In the genomic region with DNA sequence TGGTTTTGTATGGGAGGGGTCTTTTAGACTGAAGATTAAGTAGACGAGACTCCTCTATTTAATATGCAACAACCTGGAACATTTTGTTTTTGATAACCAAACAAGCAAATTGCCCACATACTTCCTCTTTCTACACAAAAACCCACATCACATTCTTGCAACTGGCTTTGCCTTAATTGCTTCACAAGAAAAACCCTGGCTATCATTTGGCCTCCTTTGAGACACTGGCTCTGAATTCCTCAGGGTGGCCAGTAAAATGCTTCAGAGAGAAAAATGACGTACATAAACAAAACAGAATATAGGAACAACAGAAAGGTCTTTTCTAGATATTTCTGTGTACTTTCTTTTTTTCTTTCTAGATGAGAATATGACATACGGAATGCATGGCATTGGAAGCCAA, we compare ENCODE assay signal across 12 cellular contexts.
A peak's percentile ranks its signal among the peaks of the same experiment; 100 is the strongest.
DNase-seq lines count a peak whose midpoint lies in the region; ATAC-seq, FAIRE-seq and TF ChIP-seq lines count a peak whose summit lies in the region.
"Had no signal": no experiment of that assay in that cellular context is flagged by ENCODE, and none has a peak within 500 bp of the region (broad histone marks: within the 10 kb centered on the region; RNA-seq: fewer than 3 reads in every experiment).

No MANE protein-coding gene starts in this region.

- POLR2A ChIA-PET in HepG2 (lab: Yijun Ruan, JAX) (no interaction called here), WTC11 (lab: Charles Lee) (no interaction called here)

- TF ChIP-seq CTCF in liver (IDR thresholded peaks at IDR 0.05; ENCODE audit: low read depth, low read length, missing input control): no peak
- TF ChIP-seq CTCF in HepG2 (CRISPR knock-in tag; IDR thresholded peaks at IDR 0.05): no peak
- TF ChIP-seq CTCF in astrocyte of the spinal cord (IDR thresholded peaks at IDR 0.05; ENCODE audit: low read depth, low read length): no peak
- TF ChIP-seq CTCF in WTC11 (IDR thresholded peaks at IDR 0.05): no peak

- H3K9me3 Mint-ChIP-seq in WTC11: peaks cover 5% of the 10 kb centered on the region; the same call in 1 of the 2 replicates

- H3K4me2 ChIP-seq in HepG2 (ENCODE audit: low read depth, low read length): no peak overlapping the region

- H3K36me3 ChIP-seq in liver (ENCODE audit: control insufficient read depth in 4 of 4, insufficient read depth in 3 of 4, low read depth in 1 of 4, low read length in 3 of 4) (no peaks in the 10 kb centered on the region), HepG2 (replicated peaks in 1 of 2; ENCODE audit: control insufficient read depth in 1 of 2, insufficient read depth in 2 of 2, low read length in 2 of 2) (no peaks in the 10 kb centered on the region), mucosa of rectum (ENCODE audit: control insufficient read depth in 2 of 2, insufficient read depth in 2 of 2, low read length in 2 of 2) (no peaks in the 10 kb centered on the region)

- in situ Hi-C loops in HepG2 (cut with HindIII; ENCODE audit: extremely low pct_ligation_motif_present, low pct_unique_long_range_greater_than_20kb): no loop called here
- in situ Hi-C loops in astrocyte of the spinal cord (cut with HindIII; ENCODE audit: low sequenced_read_pairs): no loop called here

- TF ChIP-seq POLR2A in HepG2 (IDR thresholded peaks at IDR 0.05; ENCODE audit: insufficient read depth in 1 of 2, low read depth in 2 of 2, low read length in 2 of 2): no peak

- peak overlapping the region; percentile 37 to 68 for H3K27ac ChIP-seq in liver (ENCODE audit: low read depth in 1 of 2, low read length in 2 of 2)
- no peak overlapping the region for H3K27ac ChIP-seq in HepG2 (ENCODE audit: extremely low read length, insufficient read depth, low read length)
- H3K27ac ChIP-seq in mucosa of rectum (ENCODE audit: low read depth in 2 of 2, low read length in 2 of 2): peak overlapping the region; percentile 24 to 33

- ATAC-seq in HepG2 (no peak), GM18517 (IDR thresholded peaks at IDR 0.05; ENCODE audit: unreplicated experiment) (no peak), WTC11 (no peak)

- TF ChIP-seq EP300 in HepG2 (IDR thresholded peaks at IDR 0.05; ENCODE audit: low read depth in 2 of 2, low read length in 2 of 2) (no peak), HepG2 (CRISPR knock-in tag; IDR thresholded peaks at IDR 0.05; ENCODE audit: borderline replicate concordance) (no peak)

- H3K9me3 ChIP-seq in liver (ENCODE audit: control insufficient read depth in 4 of 4, low read length in 3 of 4): no peaks in the 10 kb centered on the region
- H3K9me3 ChIP-seq in HepG2 (ENCODE audit: low read length): peaks cover 6% of the 10 kb centered on the region; the same call in 1 of the 2 replicates
- H3K9me3 ChIP-seq in mucosa of rectum (ENCODE audit: control insufficient read depth in 2 of 2, low read length in 2 of 2): no peaks in the 10 kb centered on the region

- H3K4me3 ChIP-seq in liver (ENCODE audit: low read depth in 1 of 3, low read length in 3 of 3): no peak overlapping the region
- no peak overlapping the region for H3K4me3 ChIP-seq in HepG2 (replicated peaks in 1 of 3; ENCODE audit: insufficient read depth in 1 of 3, low read depth in 2 of 3, low read length in 3 of 3)
- no peak overlapping the region for H3K4me3 ChIP-seq in astrocyte of the spinal cord (ENCODE audit: low read depth, low read length)
- H3K4me3 ChIP-seq in mucosa of rectum (ENCODE audit: low read length in 2 of 2): no peak overlapping the region

- no peaks in the 10 kb centered on the region for H3K27me3 Mint-ChIP-seq in WTC11 (ENCODE audit: low read depth)

- H3K9ac ChIP-seq in liver (ENCODE audit: low read depth in 1 of 2, low read length in 2 of 2) (no peak overlapping the region), HepG2 (ENCODE audit: insufficient read depth, low read depth, low read length) (no peak overlapping the region), mucosa of rectum (ENCODE audit: low read depth in 1 of 2, low read length in 2 of 2) (no peak overlapping the region)

- 57% methylated on average over 3 of the region's 3 CpGs for WGBS in liver
- WGBS in HepG2 (ENCODE audit: low lambda C conversion rate): 36% methylated on average over 3 of the region's 3 CpGs

- no peaks in the 10 kb centered on the region for H3K36me3 Mint-ChIP-seq in WTC11

- DNase-seq in HepG2 (ENCODE audit: low spot score): no peak
- DNase-seq in astrocyte of the spinal cord (ENCODE audit: low read depth, low spot score): peak; percentile 63
- DNase-seq in DMS53 treated with DMSO at 0.1 percent for 48 hours (lab: John Stamatoyannopoulos, UW; ENCODE audit: unreplicated experiment): no peak
- no peak for DNase-seq in NCI-H510A (lab: John Stamatoyannopoulos, UW)
- no peak for DNase-seq in WTC11 (ENCODE audit: low spot score)
- DNase-seq: activated CD4-positive, CD25-positive, alpha-beta regulatory T cell; C1 segment of cervical spinal cord; NCI-H345 had no signal

- H3K4me3 Mint-ChIP-seq in WTC11: no peak overlapping the region

- peaks cover 0 to 3% (median 1%) of the 10 kb centered on the region in 4 donors for H3K4me1 ChIP-seq in liver (ENCODE audit: control insufficient read depth in 4 of 4, insufficient read depth in 4 of 4, low read length in 3 of 4)
- no peaks in the 10 kb centered on the region for H3K4me1 ChIP-seq in HepG2 (ENCODE audit: insufficient read depth, low read length)
- H3K4me1 ChIP-seq in mucosa of rectum (ENCODE audit: control insufficient read depth in 2 of 2, insufficient read depth in 2 of 2, low read length in 2 of 2): no peaks in the 10 kb centered on the region

- H2AFZ ChIP-seq in HepG2 (ENCODE audit: low read length): no peak overlapping the region

- intact Hi-C loops in HepG2 (cut with micrococcal nuclease; ENCODE audit: unreplicated experiment): no loop called here

- H3K4me1 Mint-ChIP-seq in WTC11: peaks cover 15% of the 10 kb centered on the region

- CTCF ChIA-PET in HepG2 (lab: Yijun Ruan, JAX; ENCODE audit: low intra/inter-chr PET ratio, low total read pairs) (no interaction called here), WTC11 (lab: Charles Lee) (interaction anchor here (0.7 kb wide), 1 partner anchor 991 kb away, joined by 3 read pairs; no protein-coding TSS in a partner anchor)

- FAIRE-seq in HepG2 (lab: Jason Lieb, UNC): no peak
- FAIRE-seq: H1 had no signal

- BruUV-seq in HepG2 (replicated peaks; lab: Mats Ljungman, UMichigan): no TSS peak

- H4K20me1 ChIP-seq in HepG2 (ENCODE audit: insufficient read depth, low read length): no peaks in the 10 kb centered on the region

- TF ChIP-seq RAD21 in liver (IDR thresholded peaks at IDR 0.05): no peak
- TF ChIP-seq RAD21 in HepG2 (CRISPR knock-in tag; IDR thresholded peaks at IDR 0.05): no peak

- H3K27ac Mint-ChIP-seq in WTC11: no peak overlapping the region

- peaks cover 0 to 5% (median 0%) of the 10 kb centered on the region in 4 donors for H3K27me3 ChIP-seq in liver (ENCODE audit: control insufficient read depth in 4 of 4, insufficient read depth in 4 of 4, low read length in 3 of 4)
- H3K27me3 ChIP-seq in HepG2 (ENCODE audit: control insufficient read depth in 1 of 2, insufficient read depth in 2 of 2, low read length in 2 of 2): no peaks in the 10 kb centered on the region
- H3K27me3 ChIP-seq in mucosa of rectum (ENCODE audit: control insufficient read depth in 2 of 2, insufficient read depth in 2 of 2, low read length in 2 of 2): no peaks in the 10 kb centered on the region

- no peaks in the 10 kb centered on the region for H3K79me2 ChIP-seq in HepG2 (ENCODE audit: insufficient read depth, low read length)

TF ChIP-seq in liver, 16 proteins besides CTCF, POLR2A, EP300 and RAD21 (continues in another document):
- TF ChIP-seq HNF4A (conservative IDR thresholded peaks at IDR 0.05) (no peak), GABPA (IDR thresholded peaks at IDR 0.05 in 1 of 2, conservative IDR thresholded peaks at IDR 0.05 in 1 of 2) (no peak), FOXA1 (IDR thresholded peaks at IDR 0.05) (no peak), SP1 (IDR thresholded peaks at IDR 0.05) (no peak), RXRA (IDR thresholded peaks at IDR 0.05) (no peak)

TF ChIP-seq in HepG2, 621 proteins besides CTCF, POLR2A, EP300 and RAD21 (continues in another document):
- TF ChIP-seq ZFP36L2 (CRISPR knock-in tag; IDR thresholded peaks at IDR 0.05): no peak
- no peak for TF ChIP-seq JUNB (CRISPR knock-in tag; IDR thresholded peaks at IDR 0.05; ENCODE audit: borderline replicate concordance)
- TF ChIP-seq RORA (CRISPR knock-in tag; IDR thresholded peaks at IDR 0.05): no peak
- TF ChIP-seq ZSCAN21 (CRISPR knock-in tag; IDR thresholded peaks at IDR 0.05; ENCODE audit: borderline replicate concordance): no peak
- TF ChIP-seq E2F2 (CRISPR knock-in tag; IDR thresholded peaks at IDR 0.05; ENCODE audit: borderline replicate concordance): no peak
- TF ChIP-seq KDM2A (CRISPR knock-in tag; IDR thresholded peaks at IDR 0.05; ENCODE audit: borderline replicate concordance, low read depth): no peak
- no peak for TF ChIP-seq ZNF367 (CRISPR knock-in tag; IDR thresholded peaks at IDR 0.05; ENCODE audit: borderline replicate concordance)

TF ChIP-seq in WTC11, 78 proteins besides CTCF, POLR2A, EP300 and RAD21 (continues in another document):
- TF ChIP-seq FOXK1 (CRISPR knock-in tag; IDR thresholded peaks at IDR 0.05) (no peak), ESRRA (CRISPR knock-in tag; IDR thresholded peaks at IDR 0.05; ENCODE audit: borderline replicate concordance) (no peak)
